In the genomic region with DNA sequence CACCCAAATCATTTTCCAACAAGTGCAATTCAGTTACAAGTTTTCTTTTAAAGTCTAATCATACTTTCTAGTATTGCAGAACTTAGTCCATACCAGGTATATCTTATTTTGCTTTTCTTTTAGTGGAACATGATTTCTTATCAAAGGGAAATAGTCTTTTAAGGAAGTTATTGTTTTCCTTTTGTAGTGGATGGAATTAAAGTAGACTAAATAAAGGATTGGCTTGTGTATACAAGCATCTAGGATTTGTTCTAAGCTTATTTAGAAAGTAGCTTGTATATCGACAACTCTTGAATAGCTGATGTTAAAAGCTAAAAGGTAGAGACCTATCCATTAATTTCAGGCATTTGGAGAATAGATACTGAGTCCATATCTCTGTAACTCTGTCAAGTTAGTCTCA, we compare ENCODE assay signal across 2 cellular contexts.
TF ChIP-seq lines count a peak whose summit lies in the region.

No MANE protein-coding gene starts in this region.

TF ChIP-seq in endothelial cell of umbilical vein, 7 proteins besides CTCF, POLR2A, EP300 and RAD21:
- TF ChIP-seq, protein P1, sequence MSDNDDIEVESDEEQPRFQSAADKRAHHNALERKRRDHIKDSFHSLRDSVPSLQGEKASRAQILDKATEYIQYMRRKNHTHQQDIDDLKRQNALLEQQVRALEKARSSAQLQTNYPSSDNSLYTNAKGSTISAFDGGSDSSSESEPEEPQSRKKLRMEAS (IDR thresholded peaks at IDR 0.05; ENCODE audit: insufficient read depth, insufficient read length) = no peak
- no peak for TF ChIP-seq FOS (IDR thresholded peaks at IDR 0.05; ENCODE audit: borderline replicate concordance, insufficient read depth, low read length)
- no peak for TF ChIP-seq JUN (IDR thresholded peaks at IDR 0.05; ENCODE audit: borderline replicate concordance, insufficient read depth, insufficient read length, low read depth)
- no peak for TF ChIP-seq GATA2 (IDR thresholded peaks at IDR 0.05; ENCODE audit: insufficient read depth, insufficient read length, low read depth, low read length)
- no peak for TF ChIP-seq POLR2AphosphoS5 (IDR thresholded peaks at IDR 0.05; ENCODE audit: insufficient read depth, low read depth, low read length)
- TF ChIP-seq MYC (IDR thresholded peaks at IDR 0.05; ENCODE audit: low read depth, low read length) = no peak
- TF ChIP-seq EZH2 (IDR thresholded peaks at IDR 0.05; ENCODE audit: borderline replicate concordance, low read depth, low read length, severe bottlenecking) = no peak

TF ChIP-seq in GM23338, 12 proteins besides CTCF, POLR2A, EP300 and RAD21:
- TF ChIP-seq ZNF114 (CRISPR knock-in tag; IDR thresholded peaks at IDR 0.05) = no peak
- TF ChIP-seq, protein P2, sequence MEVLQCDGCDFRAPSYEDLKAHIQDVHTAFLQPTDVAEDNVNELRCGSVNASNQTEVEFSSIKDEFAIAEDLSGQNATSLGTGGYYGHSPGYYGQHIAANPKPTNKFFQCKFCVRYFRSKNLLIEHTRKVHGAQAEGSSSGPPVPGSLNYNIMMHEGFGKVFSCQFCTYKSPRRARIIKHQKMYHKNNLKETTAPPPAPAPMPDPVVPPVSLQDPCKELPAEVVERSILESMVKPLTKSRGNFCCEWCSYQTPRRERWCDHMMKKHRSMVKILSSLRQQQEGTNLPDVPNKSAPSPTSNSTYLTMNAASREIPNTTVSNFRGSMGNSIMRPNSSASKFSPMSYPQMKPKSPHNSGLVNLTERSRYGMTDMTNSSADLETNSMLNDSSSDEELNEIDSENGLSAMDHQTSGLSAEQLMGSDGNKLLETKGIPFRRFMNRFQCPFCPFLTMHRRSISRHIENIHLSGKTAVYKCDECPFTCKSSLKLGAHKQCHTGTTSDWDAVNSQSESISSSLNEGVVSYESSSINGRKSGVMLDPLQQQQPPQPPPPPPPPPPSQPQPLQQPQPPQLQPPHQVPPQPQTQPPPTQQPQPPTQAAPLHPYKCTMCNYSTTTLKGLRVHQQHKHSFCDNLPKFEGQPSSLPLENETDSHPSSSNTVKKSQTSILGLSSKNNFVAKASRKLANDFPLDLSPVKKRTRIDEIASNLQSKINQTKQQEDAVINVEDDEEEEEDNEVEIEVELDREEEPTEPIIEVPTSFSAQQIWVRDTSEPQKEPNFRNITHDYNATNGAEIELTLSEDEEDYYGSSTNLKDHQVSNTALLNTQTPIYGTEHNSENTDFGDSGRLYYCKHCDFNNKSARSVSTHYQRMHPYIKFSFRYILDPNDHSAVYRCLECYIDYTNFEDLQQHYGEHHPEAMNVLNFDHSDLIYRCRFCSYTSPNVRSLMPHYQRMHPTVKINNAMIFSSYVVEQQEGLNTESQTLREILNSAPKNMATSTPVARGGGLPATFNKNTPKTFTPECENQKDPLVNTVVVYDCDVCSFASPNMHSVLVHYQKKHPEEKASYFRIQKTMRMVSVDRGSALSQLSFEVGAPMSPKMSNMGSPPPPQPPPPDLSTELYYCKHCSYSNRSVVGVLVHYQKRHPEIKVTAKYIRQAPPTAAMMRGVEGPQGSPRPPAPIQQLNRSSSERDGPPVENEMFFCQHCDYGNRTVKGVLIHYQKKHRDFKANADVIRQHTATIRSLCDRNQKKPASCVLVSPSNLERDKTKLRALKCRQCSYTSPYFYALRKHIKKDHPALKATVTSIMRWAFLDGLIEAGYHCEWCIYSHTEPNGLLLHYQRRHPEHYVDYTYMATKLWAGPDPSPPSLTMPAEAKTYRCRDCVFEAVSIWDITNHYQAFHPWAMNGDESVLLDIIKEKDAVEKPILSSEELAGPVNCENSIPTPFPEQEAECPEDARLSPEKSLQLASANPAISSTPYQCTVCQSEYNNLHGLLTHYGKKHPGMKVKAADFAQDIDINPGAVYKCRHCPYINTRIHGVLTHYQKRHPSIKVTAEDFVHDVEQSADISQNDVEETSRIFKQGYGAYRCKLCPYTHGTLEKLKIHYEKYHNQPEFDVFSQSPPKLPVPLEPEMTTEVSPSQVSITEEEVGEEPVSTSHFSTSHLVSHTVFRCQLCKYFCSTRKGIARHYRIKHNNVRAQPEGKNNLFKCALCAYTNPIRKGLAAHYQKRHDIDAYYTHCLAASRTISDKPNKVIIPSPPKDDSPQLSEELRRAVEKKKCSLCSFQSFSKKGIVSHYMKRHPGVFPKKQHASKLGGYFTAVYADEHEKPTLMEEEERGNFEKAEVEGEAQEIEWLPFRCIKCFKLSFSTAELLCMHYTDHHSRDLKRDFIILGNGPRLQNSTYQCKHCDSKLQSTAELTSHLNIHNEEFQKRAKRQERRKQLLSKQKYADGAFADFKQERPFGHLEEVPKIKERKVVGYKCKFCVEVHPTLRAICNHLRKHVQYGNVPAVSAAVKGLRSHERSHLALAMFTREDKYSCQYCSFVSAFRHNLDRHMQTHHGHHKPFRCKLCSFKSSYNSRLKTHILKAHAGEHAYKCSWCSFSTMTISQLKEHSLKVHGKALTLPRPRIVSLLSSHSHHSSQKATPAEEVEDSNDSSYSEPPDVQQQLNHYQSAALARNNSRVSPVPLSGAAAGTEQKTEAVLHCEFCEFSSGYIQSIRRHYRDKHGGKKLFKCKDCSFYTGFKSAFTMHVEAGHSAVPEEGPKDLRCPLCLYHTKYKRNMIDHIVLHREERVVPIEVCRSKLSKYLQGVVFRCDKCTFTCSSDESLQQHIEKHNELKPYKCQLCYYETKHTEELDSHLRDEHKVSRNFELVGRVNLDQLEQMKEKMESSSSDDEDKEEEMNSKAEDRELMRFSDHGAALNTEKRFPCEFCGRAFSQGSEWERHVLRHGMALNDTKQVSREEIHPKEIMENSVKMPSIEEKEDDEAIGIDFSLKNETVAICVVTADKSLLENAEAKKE (CRISPR knock-in tag; IDR thresholded peaks at IDR 0.05) = no peak
- TF ChIP-seq NANOG (IDR thresholded peaks at IDR 0.05; ENCODE audit: borderline replicate concordance) = no peak
